23 cellular contexts compared by ENCODE assay signal in genomic region chr11:117859061-117859460, GRCh38. TPM values are rescaled to one million over a fixed set of nuclear protein-coding genes. Genes with fewer than 3 reads are reported as not detected.
"Had no signal": no experiment of that assay in that cellular context is flagged by ENCODE, and none has a peak within 500 bp of the region (broad histone marks: within the 10 kb centered on the region; RNA-seq: fewer than 3 reads in every experiment).

No MANE protein-coding gene starts in this region.

- H3K36me3 ChIP-seq: brain microvascular endothelial cell, thyroid gland had no signal

- H3K9me3 Mint-ChIP-seq: activated naive CD4-positive, alpha-beta T cell treated with anti-CD3 and anti-CD28 coated beads, Interleukin-2, amount 50 U/mL, for 72 hours; natural killer cell had no signal

- DNase-seq: activated CD4-positive, alpha-beta T cell treated with anti-CD3 and anti-CD28 coated beads for 1 hour; activated CD4-positive, alpha-beta T cell treated with anti-CD3 and anti-CD28 coated beads, Interleukin-2, amount 50 U/mL, for 1 hour; activated T-cell treated with anti-CD3 and anti-CD28 coated beads for 4 hours; aorta; brain microvascular endothelial cell; central memory CD4-positive, alpha-beta T cell; effector memory CD4-positive, alpha-beta T cell; foreskin melanocyte; hippocampal formation; left ventricle myocardium superior; mammary epithelial cell; midbrain; natural killer cell; SK-N-SH; stimulated activated CD4-positive, alpha-beta T cell treated with anti-CD3 and anti-CD28 coated beads, Interleukin-2, amount 100 ng/mL, for 48 hours; stimulated activated naive CD4-positive, alpha-beta T cell; thyroid gland had no signal

- H3K4me3 Mint-ChIP-seq: natural killer cell had no signal

- H3K4me1 ChIP-seq: parathyroid adenoma had no signal

- H3K4me3 ChIP-seq: smooth muscle cell, thyroid gland had no signal

- H3K9me3 ChIP-seq: SK-N-SH, thyroid gland had no signal

- H3K27ac Mint-ChIP-seq: activated naive CD4-positive, alpha-beta T cell treated with anti-CD3 and anti-CD28 coated beads, Interleukin-2, amount 50 U/mL, for 72 hours; natural killer cell had no signal

- H3K27ac ChIP-seq: brain microvascular endothelial cell, parathyroid adenoma had no signal

- H3K4me2 ChIP-seq: SK-N-SH, smooth muscle cell had no signal

- H3K27me3 ChIP-seq: brain microvascular endothelial cell, thyroid gland had no signal

- ATAC-seq: activated naive CD4-positive, alpha-beta T cell treated with anti-CD3 and anti-CD28 coated beads, Interleukin-2, amount 50 U/mL, for 72 hours; esophagus mucosa; left ventricle myocardium superior; natural killer cell; sciatic nerve had no signal

- H3K36me3 Mint-ChIP-seq: activated naive CD4-positive, alpha-beta T cell treated with anti-CD3 and anti-CD28 coated beads, Interleukin-2, amount 50 U/mL, for 72 hours; natural killer cell had no signal

- H2AFZ ChIP-seq: parathyroid adenoma had no signal

- H3K9ac ChIP-seq: parathyroid adenoma, SK-N-SH had no signal

RNA-seq across cellular contexts. Expression of gene FXYD6, which starts 17.4 kb away (rescaled TPM):
- total RNA-seq: T-helper 2 cell treated with Interferon-gamma antibody and Interleukin-4, amounts not matched to agents 100 ng/mL and 5 ng/mL, for 36 hours had no signal

RNA-seq across cellular contexts. Expression of gene FXYD2, which starts 34.5 kb away (rescaled TPM):
- total RNA-seq: esophagus mucosa, mammary epithelial cell, smooth muscle cell had no signal
- polyA plus RNA-seq: SK-N-SH had no signal
